ENCODE assay signal across 8 cellular contexts in genomic region chr2:218995972-218996644, GRCh38. TPM values are rescaled to one million over a fixed set of nuclear protein-coding genes. Genes with fewer than 3 reads are reported as not detected.
A peak's percentile ranks its signal among the peaks of the same experiment; 100 is the strongest.
DNase-seq lines count a peak whose midpoint lies in the region; ATAC-seq and TF ChIP-seq lines count a peak whose summit lies in the region.

No MANE protein-coding gene starts in this region.

- CTCF ChIA-PET in CD8-positive, alpha-beta T cell (lab: Charles Lee): interaction anchor here (0.6 to 2.3 kb wide), 11 partner anchors 9 to 158 kb away, joined by 3 to 19 read pairs (median 4); no protein-coding TSS in a partner anchor

- peak overlapping the region; percentile 34 for H3K4me3 ChIP-seq in CD8-positive, alpha-beta T cell (ENCODE audit: low read depth, low read length)
- H3K4me3 ChIP-seq in H7 (ENCODE audit: insufficient read depth, low read depth, low read length) (peak overlapping the region; percentile 32), iPS-18c (ENCODE audit: insufficient read depth, low read depth, low read length) (peak overlapping the region; percentile 12; the same call in 1 of the 2 replicates), skeletal muscle satellite cell (ENCODE audit: low read length) (peak overlapping the region; percentile 68)

- peaks cover 17% of the 10 kb centered on the region for H3K4me1 ChIP-seq in CD8-positive, alpha-beta T cell (ENCODE audit: insufficient read depth, low read length)
- H3K4me1 ChIP-seq in skeletal muscle satellite cell (ENCODE audit: control insufficient read depth, insufficient read depth, low read length): peaks cover 21% of the 10 kb centered on the region

- H3K27me3 ChIP-seq in CD8-positive, alpha-beta T cell (ENCODE audit: insufficient read depth, low read length): peaks cover 39% of the 10 kb centered on the region
- H3K27me3 ChIP-seq in H7 (ENCODE audit: control insufficient read depth, insufficient read depth, low read length) (peaks cover 98% of the 10 kb centered on the region), skeletal muscle satellite cell (ENCODE audit: control insufficient read depth, insufficient read depth, low read length) (peaks cover 76% of the 10 kb centered on the region)

- no peak overlapping the region for H3K9ac ChIP-seq in skeletal muscle satellite cell (ENCODE audit: low read depth, low read length)

- POLR2A ChIA-PET in CD8-positive, alpha-beta T cell (lab: Charles Lee): no interaction called here

- no peak overlapping the region for H3K27ac Mint-ChIP-seq in CD8-positive, alpha-beta T cell
- no peak overlapping the region for H3K27ac Mint-ChIP-seq in brain

- DNase-seq in CD8-positive, alpha-beta T cell: peak; percentile 58 to 83 (median 66)
- peak; percentile 98 for DNase-seq in H7
- peak; percentile 87 for DNase-seq in NCI-H2029 (lab: John Stamatoyannopoulos, UW)
- peak; percentile 67 for DNase-seq in UCSD-AML1 (lab: John Stamatoyannopoulos, UW; ENCODE audit: unreplicated experiment)

- H3K36me3 ChIP-seq in CD8-positive, alpha-beta T cell (ENCODE audit: insufficient read depth, low read length): no peaks in the 10 kb centered on the region
- H3K36me3 ChIP-seq in H7 (replicated peaks; ENCODE audit: control insufficient read depth, insufficient read depth, low read length) (no peaks in the 10 kb centered on the region), skeletal muscle satellite cell (ENCODE audit: insufficient read depth, low read length) (no peaks in the 10 kb centered on the region)

- H3K27me3 Mint-ChIP-seq in CD8-positive, alpha-beta T cell (ENCODE audit: low read depth): peaks cover 67% of the 10 kb centered on the region
- H3K27me3 Mint-ChIP-seq in brain: peaks cover 95% of the 10 kb centered on the region

- H3K9me3 ChIP-seq in CD8-positive, alpha-beta T cell (ENCODE audit: low read length): no peaks in the 10 kb centered on the region
- H3K9me3 ChIP-seq in iPS-18c (ENCODE audit: control insufficient read depth, insufficient read depth, low read length) (peaks cover 4% of the 10 kb centered on the region), skeletal muscle satellite cell (replicated peaks; ENCODE audit: low read length) (no peaks in the 10 kb centered on the region)

- intact Hi-C loops in CD8-positive, alpha-beta T cell (cut with DNase I, micrococcal nuclease): loop anchor here (1.0 to 10.0 kb wide), 3 partner anchors 16 to 159 kb away; no protein-coding TSS in a partner anchor

- peak overlapping the region; percentile 94 for H3K4me2 ChIP-seq in skeletal muscle satellite cell (ENCODE audit: low read length)

- peak; percentile 80 for ATAC-seq in CD8-positive, alpha-beta T cell
- ATAC-seq in HG03442 (IDR thresholded peaks at IDR 0.05; ENCODE audit: unreplicated experiment): no peak

- H3K27ac ChIP-seq in CD8-positive, alpha-beta T cell (ENCODE audit: low read depth, low read length): no peak overlapping the region

- H3K36me3 Mint-ChIP-seq in CD8-positive, alpha-beta T cell: no peaks in the 10 kb centered on the region
- H3K36me3 Mint-ChIP-seq in brain: no peaks in the 10 kb centered on the region

- TF ChIP-seq CTCF in CD8-positive, alpha-beta T cell (IDR thresholded peaks at IDR 0.05): peak; percentile 75
- TF ChIP-seq CTCF in brain (conservative IDR thresholded peaks at IDR 0.05): peak; percentile 90 to 93

- no peaks in the 10 kb centered on the region for H3K9me3 Mint-ChIP-seq in CD8-positive, alpha-beta T cell
- H3K9me3 Mint-ChIP-seq in brain: peaks cover 0 to 11% (median 0%) of the 10 kb centered on the region in 5 experiments

- peak overlapping the region; percentile 22 for H3K4me3 Mint-ChIP-seq in CD8-positive, alpha-beta T cell
- peak overlapping the region; percentile 54 to 79 (median 77) for H3K4me3 Mint-ChIP-seq in brain

- peaks cover 9% of the 10 kb centered on the region for H3K4me1 Mint-ChIP-seq in CD8-positive, alpha-beta T cell (ENCODE audit: low read depth)
- peaks cover 21% of the 10 kb centered on the region for H3K4me1 Mint-ChIP-seq in brain

RNA-seq across cellular contexts. Expression of gene CRYBA2, which starts 2.9 kb away (rescaled TPM):
- not detected for total RNA-seq in CD8-positive, alpha-beta T cell
- total RNA-seq in H7 (2014; rRNA removed; shearing (Covaris generic)): not detected in 2 replicates
- polyA plus RNA-seq in brain (ENCODE audit: insufficient read depth, low read depth, low replicate concordance): 9.1 TPM
- total RNA-seq in skeletal muscle satellite cell (2012; rRNA removed): not detected in 2 replicates

RNA-seq across cellular contexts. Expression of gene FEV, which starts 11.1 kb away (rescaled TPM):
- total RNA-seq in CD8-positive, alpha-beta T cell: not detected
- total RNA-seq in H7 (2014; rRNA removed; shearing (Covaris generic)): not detected in 2 replicates
- 5.9 TPM for polyA plus RNA-seq in brain (ENCODE audit: insufficient read depth, low read depth, low replicate concordance)
- not detected in 2 replicates for total RNA-seq in skeletal muscle satellite cell (2012; rRNA removed)

RNA-seq across cellular contexts. Expression of gene CDK5R2, which starts 36.6 kb away (rescaled TPM):
- not detected for total RNA-seq in CD8-positive, alpha-beta T cell
- 0.17 TPM in 1 of 2 replicates, not detected in the other for total RNA-seq in H7 (2014; rRNA removed; shearing (Covaris generic))
- 44.3 TPM for polyA plus RNA-seq in brain (ENCODE audit: insufficient read depth, low read depth, low replicate concordance)
- 0.22 TPM in 1 of 2 replicates, not detected in the other for total RNA-seq in skeletal muscle satellite cell (2012; rRNA removed)

RNA-seq across cellular contexts. Expression of gene CFAP65, which starts 45.2 kb away (rescaled TPM):
- total RNA-seq in CD8-positive, alpha-beta T cell: not detected
- total RNA-seq in H7 (2014; rRNA removed; shearing (Covaris generic)): 0.11 TPM in 1 of 2 replicates, not detected in the other
- polyA plus RNA-seq in brain (ENCODE audit: insufficient read depth, low read depth, low replicate concordance): 0.61 TPM
- total RNA-seq in skeletal muscle satellite cell (2012; rRNA removed): under 0.01 TPM in 1 of 2 replicates, not detected in the other

Comparison
In these comparisons a context has a peak if more than half of its experiments do, and no peak if none do; other contexts are left out.
1. H3K4me3 ChIP-seq: peak in every context shown above with its lines; median percentile 68 in skeletal muscle satellite cell; 34 in CD8-positive, alpha-beta T cell; 32 in H7; 12 in iPS-18c.